Comparison of ENCODE assay signal across 19 cellular contexts in the genomic region with DNA sequence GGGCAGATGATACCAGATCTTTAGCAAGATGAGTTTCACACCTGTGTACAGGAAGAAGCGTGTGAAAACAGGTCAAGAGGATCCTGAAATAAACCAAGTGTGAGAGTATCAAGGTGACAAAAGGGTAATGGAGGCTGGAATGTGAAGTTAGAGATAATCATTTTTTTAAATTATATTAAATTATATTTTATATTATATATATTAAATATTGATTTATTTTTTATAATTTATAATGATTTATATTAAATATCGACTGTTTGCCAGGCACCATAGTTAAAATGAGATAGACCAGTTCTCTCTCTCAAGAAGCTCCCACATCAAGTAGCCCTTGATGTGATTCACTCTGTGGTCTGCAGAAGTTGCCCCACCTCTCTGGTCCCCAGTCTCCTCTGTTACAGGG.
"Had no signal": no experiment of that assay in that cellular context is flagged by ENCODE, and none has a peak within 500 bp of the region (broad histone marks: within the 10 kb centered on the region; RNA-seq: fewer than 3 reads in every experiment).

No MANE protein-coding gene starts in this region.

- ATAC-seq: effector memory CD8-positive, alpha-beta T cell; gastroesophageal sphincter had no signal

- H3K9me3 Mint-ChIP-seq: dendritic cell treated with granulocyte-macrophage colony-stimulating factor and Interleukin-4, amounts not matched to agents 40 ng/mL and 50 ng/mL, for 4 days; effector memory CD8-positive, alpha-beta T cell; endodermal cell had no signal

- H3K4me1 ChIP-seq: colonic mucosa, esophagus muscularis mucosa, esophagus squamous epithelium, gastrocnemius medialis, gastroesophageal sphincter, heart left ventricle, heart right ventricle had no signal

- H3K4me3 Mint-ChIP-seq: dendritic cell treated with granulocyte-macrophage colony-stimulating factor and Interleukin-4, amounts not matched to agents 40 ng/mL and 50 ng/mL, for 4 days; effector memory CD8-positive, alpha-beta T cell; endodermal cell had no signal

- H3K27ac Mint-ChIP-seq: dendritic cell treated with granulocyte-macrophage colony-stimulating factor and Interleukin-4, amounts not matched to agents 40 ng/mL and 50 ng/mL, for 4 days; effector memory CD8-positive, alpha-beta T cell; endodermal cell had no signal

- DNase-seq: colonic mucosa; cortex of kidney; dorsolateral prefrontal cortex; effector CD4-positive, alpha-beta T cell; effector CD8-positive, alpha-beta T cell; effector memory CD4-positive, alpha-beta T cell; effector memory CD8-positive, alpha-beta T cell; endodermal cell; esophagus squamous epithelium; foreskin melanocyte; gastrocnemius medialis; glutamatergic neuron; heart left ventricle; heart right ventricle had no signal

- H3K4me3 ChIP-seq: colonic mucosa, coronary artery, dorsolateral prefrontal cortex, esophagus muscularis mucosa, esophagus squamous epithelium, gastrocnemius medialis, gastroesophageal sphincter, heart left ventricle, heart right ventricle had no signal

- H3K27me3 ChIP-seq: colonic mucosa, esophagus muscularis mucosa, esophagus squamous epithelium, gastrocnemius medialis, heart left ventricle, heart right ventricle had no signal

- H3K36me3 ChIP-seq: colonic mucosa, esophagus muscularis mucosa, esophagus squamous epithelium, gastrocnemius medialis, gastroesophageal sphincter, heart left ventricle, heart right ventricle had no signal

- H3K9me3 ChIP-seq: colonic mucosa, esophagus muscularis mucosa, esophagus squamous epithelium, gastrocnemius medialis, gastroesophageal sphincter, heart left ventricle, heart right ventricle had no signal

- H3K27me3 Mint-ChIP-seq: effector memory CD8-positive, alpha-beta T cell had no signal

- H3K27ac ChIP-seq: colonic mucosa, coronary artery, dorsolateral prefrontal cortex, epithelial cell of prostate, esophagus muscularis mucosa, esophagus squamous epithelium, gastrocnemius medialis, gastroesophageal sphincter, heart left ventricle, heart right ventricle had no signal
